In genomic region chr9:129472651-129473102, GRCh38 we compare ENCODE assay signal across 19 cellular contexts.
DNase-seq lines count a peak whose midpoint lies in the region; ATAC-seq, FAIRE-seq and TF ChIP-seq lines count a peak whose summit lies in the region.
"Had no signal": no experiment of that assay in that cellular context is flagged by ENCODE, and none has a peak within 500 bp of the region (broad histone marks: within the 10 kb centered on the region; RNA-seq: fewer than 3 reads in every experiment).

No MANE protein-coding gene starts in this region.

- H2AFZ ChIP-seq in H1 (ENCODE audit: low read length) (no peak overlapping the region), trophoblast cell (ENCODE audit: insufficient read depth, low read length, poor library complexity) (no peak overlapping the region)

- H3K79me2 ChIP-seq in H1 (ENCODE audit: control insufficient read depth in 1 of 2, insufficient read depth in 2 of 2, low read length in 2 of 2), result no peaks in the 10 kb centered on the region
- H3K79me2 ChIP-seq in trophoblast cell (ENCODE audit: control insufficient read depth, insufficient read depth, low read length, poor library complexity), result no peaks in the 10 kb centered on the region

- in situ Hi-C loops in Caki2 (cut with HindIII; ENCODE audit: low pct_unique_long_range_greater_than_20kb, low sequenced_read_pairs), result no loop called here

- H3K27me3 ChIP-seq in H1 (replicated peaks in 1 of 4; ENCODE audit: control insufficient read depth in 3 of 4, extremely low read depth in 1 of 4, insufficient read depth in 3 of 4, low read length in 3 of 4), result peaks cover 0 to 2% (median 0%) of the 10 kb centered on the region in 4 experiments; a peak in 2 of 7 replicates
- H3K27me3 ChIP-seq in trophoblast cell (ENCODE audit: insufficient read depth, low read length), result no peaks in the 10 kb centered on the region
- H3K27me3 ChIP-seq: left lung had no signal

- H3K27ac ChIP-seq in H1 (ENCODE audit: low read depth, low read length) (no peak overlapping the region), trophoblast cell (ENCODE audit: low read depth, low read length) (no peak overlapping the region)
- H3K27ac ChIP-seq: left lung had no signal

- H2BK15ac ChIP-seq in H1 (ENCODE audit: low read length), result no peak overlapping the region

- H3K14ac ChIP-seq in H1 (ENCODE audit: insufficient read length), result no peak overlapping the region
- no peak overlapping the region for H3K14ac ChIP-seq in trophoblast cell (ENCODE audit: low read length)

- H3K4ac ChIP-seq in H1 (replicated peaks; ENCODE audit: insufficient read length, low read depth, low read length), result no peak overlapping the region
- no peak overlapping the region for H3K4ac ChIP-seq in trophoblast cell (ENCODE audit: low read depth, low read length)

- H3K18ac ChIP-seq in H1 (ENCODE audit: extremely low read depth, low read length) (no peak overlapping the region), trophoblast cell (ENCODE audit: low read length) (no peak overlapping the region)

- H4K5ac ChIP-seq in H1 (ENCODE audit: insufficient read length, low read depth, low read length), result no peak overlapping the region

- no peak for TF ChIP-seq POLR2A in H1 (IDR thresholded peaks at IDR 0.05; ENCODE audit: control extremely low read depth in 1 of 2, low read depth in 2 of 2, low read length in 2 of 2)

- H2BK5ac ChIP-seq in H1 (ENCODE audit: low read depth, low read length) (0 out of 2 replicates have a peak overlapping the region, but pooled peaks have one; percentile 60), trophoblast cell (ENCODE audit: low read depth, low read length, poor library complexity) (no peak overlapping the region)

- 0 out of 2 replicates have a peak overlapping the region, but pooled peaks have one; percentile 40 for H2AK5ac ChIP-seq in H1 (ENCODE audit: low read depth, low read length)
- H2AK5ac ChIP-seq in trophoblast cell (ENCODE audit: low read length), result no peak overlapping the region

- H3K23me2 ChIP-seq in H1 (ENCODE audit: low read depth, low read length), result no peaks in the 10 kb centered on the region

- POLR2A ChIA-PET in H1 (lab: Charles Lee; ENCODE audit: partially characterized antibody), result interaction anchor here (0.8 to 4.1 kb wide), 2 partner anchors 13 to 17 kb away, joined by 3 to 22 read pairs; no protein-coding TSS in a partner anchor

- H4K12ac ChIP-seq in trophoblast cell (ENCODE audit: low read depth, low read length), result no peak overlapping the region

- TF ChIP-seq EP300 in H1 (IDR thresholded peaks at IDR 0.05; ENCODE audit: borderline replicate concordance in 1 of 2, low read depth in 2 of 2, low read length in 2 of 2), result no peak

- H3K4me2 ChIP-seq in H1 (ENCODE audit: insufficient read depth in 1 of 2, low read depth in 2 of 2, low read length in 2 of 2), result no peak overlapping the region
- H3K4me2 ChIP-seq in trophoblast cell (ENCODE audit: low read length), result no peak overlapping the region

- WGBS in H1 (ENCODE audit: extremely low coverage in 1 of 2, insufficient coverage in 1 of 2, insufficient read length in 1 of 2, insufficient replicate concordance in 2 of 2, low coverage in 1 of 2, low lambda C conversion rate in 2 of 2, missing lambda C conversion rate in 1 of 2), 2 experiments, result 68% methylated on average over 6 of the region's 6 CpGs; no CpG with 5 or more reads in 1 of the 2 experiments
- no CpG with 5 or more reads among the region's 6 CpGs for WGBS in trophoblast cell (ENCODE audit: extremely low coverage, insufficient coverage, insufficient read length)

- H3K56ac ChIP-seq in H1 (replicated peaks; ENCODE audit: insufficient read length, low read depth, low read length), result no peak overlapping the region

- no peak overlapping the region for H4K91ac ChIP-seq in H1 (replicated peaks; ENCODE audit: insufficient read length, low read length)
- H4K91ac ChIP-seq in trophoblast cell (ENCODE audit: low read depth, low read length), result peak overlapping the region; percentile 15

- ATAC-seq in HG02870 (IDR thresholded peaks at IDR 0.05; ENCODE audit: unreplicated experiment) (no peak), GM21576 (IDR thresholded peaks at IDR 0.05; ENCODE audit: unreplicated experiment) (no peak)
- ATAC-seq: CD8-positive, alpha-beta T cell; GM12878; left lung had no signal

- no peak for FAIRE-seq in H1 (lab: Jason Lieb, UNC)
- FAIRE-seq: GM12878, urothelium cell line had no signal

- H2BK120ac ChIP-seq in H1 (replicated peaks; ENCODE audit: low read depth, low read length) (no peak overlapping the region), trophoblast cell (ENCODE audit: insufficient read depth, low read length, poor library complexity) (peak overlapping the region; percentile 22)

- no peak overlapping the region for H2BK20ac ChIP-seq in H1 (ENCODE audit: low read length)

- H3K4me3 ChIP-seq in Jurkat, Clone E6-1 (ENCODE audit: low read length), result no peak overlapping the region
- H3K4me3 ChIP-seq in H1 (ENCODE audit: extremely low read depth in 1 of 4, insufficient read depth in 2 of 4, low read depth in 3 of 4, low read length in 4 of 4) (no peak overlapping the region), trophoblast cell (ENCODE audit: low read depth, low read length) (no peak overlapping the region)
- H3K4me3 ChIP-seq: GM12878, left lung, prostate gland had no signal

- TF ChIP-seq CTCF in H1 (IDR thresholded peaks at IDR 0.05; ENCODE audit: control extremely low read depth in 1 of 3, insufficient read depth in 1 of 3, low read depth in 1 of 3, low read length in 3 of 3), result no peak

- H3K23ac ChIP-seq in H1 (ENCODE audit: insufficient read length) (no peak overlapping the region), trophoblast cell (ENCODE audit: low read length) (no peak overlapping the region)

- CTCF ChIA-PET in H1 (lab: Charles Lee; ENCODE audit: partially characterized antibody), result interaction anchor here (0.6 kb wide), 3 partner anchors 12 to 347 kb away, joined by 3 to 5 read pairs (median 3); no protein-coding TSS in a partner anchor

- H3K9me3 ChIP-seq in H1 (ENCODE audit: insufficient read depth in 2 of 2, low read depth in 1 of 2, low read length in 1 of 2) (peaks cover 5 to 9% of the 10 kb centered on the region in 2 experiments; a peak in 3 of 4 replicates), trophoblast cell (ENCODE audit: insufficient read depth, low read depth, low read length) (peaks cover 10% of the 10 kb centered on the region)
- H3K9me3 ChIP-seq: prostate gland had no signal

- no peak overlapping the region for H4K8ac ChIP-seq in H1 (ENCODE audit: extremely low read depth, insufficient read depth, low read length)
- H4K8ac ChIP-seq in trophoblast cell (ENCODE audit: low read depth, low read length), result no peak overlapping the region

- H2BK12ac ChIP-seq in H1 (ENCODE audit: low read depth, low read length) (no peak overlapping the region), trophoblast cell (ENCODE audit: low read length) (peak overlapping the region; percentile 28)

- no peaks in the 10 kb centered on the region for H3K36me3 ChIP-seq in H1 (ENCODE audit: control insufficient read depth in 2 of 4, insufficient read depth in 4 of 4, low read length in 3 of 4)
- H3K36me3 ChIP-seq in trophoblast cell (ENCODE audit: control insufficient read depth in 1 of 2, insufficient read depth in 2 of 2, low read length in 2 of 2), result no peaks in the 10 kb centered on the region
- H3K36me3 ChIP-seq: left lung, prostate gland had no signal

- DNase-seq in Caki2 (ENCODE audit: low read depth) (peak; percentile 56), H1 (ENCODE audit: low read depth in 1 of 2, low spot score in 2 of 2) (no peak), trophoblast cell (no peak), amygdala (lab: John Stamatoyannopoulos, UW) (no peak)
- peak; percentile 35 for DNase-seq in Jurkat, Clone E6-1 (ENCODE audit: low read depth, low spot score)
- DNase-seq: activated CD4-positive, CD25-positive, alpha-beta regulatory T cell treated with anti-CD3 and anti-CD28 coated beads, Interleukin-2, amount 50 U/mL, for 72 hours; activated naive CD4-positive, alpha-beta T cell; activated T-cell treated with anti-CD3 and anti-CD28 coated beads, Interleukin-2, amount 50 U/mL, for 1 hour; aorta; CD8-positive, alpha-beta T cell; central memory CD4-positive, alpha-beta T cell; head of caudate nucleus; NCI-H510A treated with DMSO at 0.1 percent for 48 hours had no signal

- no peak for TF ChIP-seq RAD21 in H1 (IDR thresholded peaks at IDR 0.05 in 1 of 2, conservative IDR thresholded peaks at IDR 0.05 in 1 of 2; ENCODE audit: low read depth in 2 of 2, low read length in 2 of 2)

- H3K4me1 ChIP-seq in H1 (replicated peaks in 1 of 4; ENCODE audit: control insufficient read depth in 3 of 4, insufficient read depth in 4 of 4, low read length in 3 of 4) (peaks cover 5 to 15% (median 11%) of the 10 kb centered on the region in 4 experiments), trophoblast cell (ENCODE audit: control insufficient read depth in 1 of 2, insufficient read depth in 2 of 2, low read length in 2 of 2) (peaks cover 15 to 21% of the 10 kb centered on the region in 2 experiments)
- H3K4me1 ChIP-seq: prostate gland had no signal

- H4K20me1 ChIP-seq in H1 (replicated peaks in 1 of 2; ENCODE audit: control insufficient read depth in 1 of 2, insufficient read depth in 2 of 2, low read length in 2 of 2), result peaks cover 0 to 2% of the 10 kb centered on the region in 2 experiments

- H3K9ac ChIP-seq in H1 (replicated peaks in 1 of 4; ENCODE audit: extremely low read depth in 1 of 4, low read depth in 3 of 4, low read length in 3 of 4) (no peak overlapping the region), trophoblast cell (ENCODE audit: low read length) (no peak overlapping the region)

- H3K79me1 ChIP-seq in H1 (ENCODE audit: low read depth, low read length), result no peaks in the 10 kb centered on the region
- H3K79me1 ChIP-seq in trophoblast cell (ENCODE audit: low read length), result peaks cover 10% of the 10 kb centered on the region

TF ChIP-seq in H1, 55 proteins besides CTCF, POLR2A, EP300 and RAD21:
- TF ChIP-seq CBX5 (IDR thresholded peaks at IDR 0.05; ENCODE audit: low read depth, low read length), result no peak
- no peak for TF ChIP-seq POLR2AphosphoS5 (IDR thresholded peaks at IDR 0.05; ENCODE audit: low read depth, low read length)
- TF ChIP-seq SRF (IDR thresholded peaks at IDR 0.05; ENCODE audit: low read depth, low read length), result no peak
- no peak for TF ChIP-seq SP2 (IDR thresholded peaks at IDR 0.05; ENCODE audit: low read length)
- TF ChIP-seq RBBP5 (IDR thresholded peaks at IDR 0.05; ENCODE audit: borderline replicate concordance, low read depth, low read length), result no peak
- no peak for TF ChIP-seq SIX5 (IDR thresholded peaks at IDR 0.05; ENCODE audit: low read depth, low read length)
- TF ChIP-seq CHD2 (IDR thresholded peaks at IDR 0.05; ENCODE audit: low read length), result no peak
- TF ChIP-seq MAFK (IDR thresholded peaks at IDR 0.05; ENCODE audit: low read depth, low read length), result no peak
- no peak for TF ChIP-seq MAX (IDR thresholded peaks at IDR 0.05)
- TF ChIP-seq BACH1 (IDR thresholded peaks at IDR 0.05; ENCODE audit: low read length), result no peak
- TF ChIP-seq EGR1 (IDR thresholded peaks at IDR 0.05; ENCODE audit: borderline replicate concordance, low read depth, low read length), result no peak
TF ChIP-seq in H1: peak in this region for 0.

Comparison
In these comparisons a context has a peak if more than half of its experiments do, and no peak if none do; other contexts are left out.
1. DNase-seq: peak in Caki2 (single experiment) and Jurkat, Clone E6-1 (single experiment); none in H1 (0 of 2), trophoblast cell (0 of 2) and amygdala (0 of 56).